ENCODE assay signal across 9 cellular contexts in genomic region chr7:65750511-65751344, GRCh38.
A peak's percentile ranks its signal among the peaks of the same experiment; 100 is the strongest.
DNase-seq lines count a peak whose midpoint lies in the region; ATAC-seq, FAIRE-seq and TF ChIP-seq lines count a peak whose summit lies in the region.
"Had no signal": no experiment of that assay in that cellular context is flagged by ENCODE, and none has a peak within 500 bp of the region (broad histone marks: within the 10 kb centered on the region; RNA-seq: fewer than 3 reads in every experiment).

No MANE protein-coding gene starts in this region.

- in situ Hi-C loops in HepG2 (cut with HindIII; ENCODE audit: extremely low pct_ligation_motif_present, low pct_unique_long_range_greater_than_20kb) = no loop called here

- DNase-seq in CD1c-positive myeloid dendritic cell (ENCODE audit: extremely low spot score) = peak; percentile 96
- peak; percentile 97 for DNase-seq in NCI-H69 (lab: John Stamatoyannopoulos, UW)
- DNase-seq in activated CD4-positive, alpha-beta T cell treated with anti-CD3 and anti-CD28 coated beads, Interleukin-2, amount 50 U/mL, for 1 hour = peak; percentile 84
- DNase-seq in dedifferentiated amniotic fluid mesenchymal stem cell (ENCODE audit: extremely low spot score) = peak; percentile 84
- peak; percentile 78 for DNase-seq in HepG2 (ENCODE audit: low spot score)
- peak; percentile 83 to 87 for DNase-seq in stimulated activated CD4-positive, alpha-beta T cell treated with anti-CD3 and anti-CD28 coated beads, Interleukin-2, amount 100 ng/mL, for 48 hours

- peaks cover 40% of the 10 kb centered on the region for H3K4me1 ChIP-seq in HepG2 (ENCODE audit: insufficient read depth, low read length)

- H4K20me1 ChIP-seq in HepG2 (ENCODE audit: insufficient read depth, low read length) = no peaks in the 10 kb centered on the region

- 2% methylated on average over 13 of the region's 69 CpGs for WGBS in HepG2 (ENCODE audit: low lambda C conversion rate)

- POLR2A ChIA-PET in HepG2 (lab: Yijun Ruan, JAX) = interaction anchor here (0.9 to 3.2 kb wide), 4 partner anchors 10 to 126 kb away, joined by 3 to 18 read pairs (median 8); no protein-coding TSS in a partner anchor

- H3K4me3 ChIP-seq in HepG2 (replicated peaks in 1 of 3; ENCODE audit: insufficient read depth in 1 of 3, low read depth in 2 of 3, low read length in 3 of 3) = peak overlapping the region; percentile 90 to 98 (median 94)

- H3K79me2 ChIP-seq in HepG2 (ENCODE audit: insufficient read depth, low read length) = peaks cover 40% of the 10 kb centered on the region

- peak overlapping the region; percentile 88 for H3K9ac ChIP-seq in HepG2 (ENCODE audit: insufficient read depth, low read depth, low read length)

- peaks cover 0 to 6% of the 10 kb centered on the region in 2 experiments; a peak in 1 of 5 replicates for H3K36me3 ChIP-seq in HepG2 (replicated peaks in 1 of 2; ENCODE audit: control insufficient read depth in 1 of 2, insufficient read depth in 2 of 2, low read length in 2 of 2)

- 0 out of 2 replicates have a peak, but pooled peaks have one; percentile 2 for TF ChIP-seq CTCF in HepG2 (CRISPR knock-in tag; IDR thresholded peaks at IDR 0.05)

- peak; percentile 100 for ATAC-seq in GM19397 (IDR thresholded peaks at IDR 0.05; ENCODE audit: unreplicated experiment)
- peak; percentile 96 for ATAC-seq in HG03558 (IDR thresholded peaks at IDR 0.05; ENCODE audit: extremely low read depth, unreplicated experiment)
- peak; percentile 100 for ATAC-seq in HepG2

- peak overlapping the region; percentile 89 for H2AFZ ChIP-seq in HepG2 (ENCODE audit: low read length)

- no TSS peak for BruUV-seq in HepG2 (replicated peaks; lab: Mats Ljungman, UMichigan)

- no peaks in the 10 kb centered on the region; a peak in 1 of 5 replicates for H3K27me3 ChIP-seq in HepG2 (ENCODE audit: control insufficient read depth in 1 of 2, insufficient read depth in 2 of 2, low read length in 2 of 2)

- H3K4me2 ChIP-seq in HepG2 (ENCODE audit: low read depth, low read length) = peak overlapping the region; percentile 89

- peak overlapping the region; percentile 89 for H3K27ac ChIP-seq in HepG2 (ENCODE audit: extremely low read length, insufficient read depth, low read length)

- intact Hi-C loops in HepG2 (cut with micrococcal nuclease; ENCODE audit: unreplicated experiment) = no loop called here

- H3K9me3 ChIP-seq in HepG2 (ENCODE audit: low read length) = no peaks in the 10 kb centered on the region

- TF ChIP-seq EP300 in HepG2 (IDR thresholded peaks at IDR 0.05; ENCODE audit: low read depth in 2 of 2, low read length in 2 of 2) (no peak), HepG2 (CRISPR knock-in tag; IDR thresholded peaks at IDR 0.05; ENCODE audit: borderline replicate concordance) (peak; percentile 3; the same call in 1 of the 2 replicates)

- TF ChIP-seq POLR2A in HepG2 (IDR thresholded peaks at IDR 0.05; ENCODE audit: insufficient read depth in 1 of 2, low read depth in 2 of 2, low read length in 2 of 2) = peak; percentile 87 to 91

- CTCF ChIA-PET in HepG2 (lab: Yijun Ruan, JAX; ENCODE audit: low intra/inter-chr PET ratio, low total read pairs) = no interaction called here

- TF ChIP-seq RAD21 in HepG2 (CRISPR knock-in tag; IDR thresholded peaks at IDR 0.05) = 0 out of 2 replicates have a peak, but pooled peaks have one; percentile 8

- FAIRE-seq in HepG2 (lab: Jason Lieb, UNC) = peak; percentile 8
- FAIRE-seq: islet of Langerhans had no signal

TF ChIP-seq in HepG2, 621 proteins besides CTCF, POLR2A, EP300 and RAD21 (continues in another document):
- TF ChIP-seq, protein P1, sequence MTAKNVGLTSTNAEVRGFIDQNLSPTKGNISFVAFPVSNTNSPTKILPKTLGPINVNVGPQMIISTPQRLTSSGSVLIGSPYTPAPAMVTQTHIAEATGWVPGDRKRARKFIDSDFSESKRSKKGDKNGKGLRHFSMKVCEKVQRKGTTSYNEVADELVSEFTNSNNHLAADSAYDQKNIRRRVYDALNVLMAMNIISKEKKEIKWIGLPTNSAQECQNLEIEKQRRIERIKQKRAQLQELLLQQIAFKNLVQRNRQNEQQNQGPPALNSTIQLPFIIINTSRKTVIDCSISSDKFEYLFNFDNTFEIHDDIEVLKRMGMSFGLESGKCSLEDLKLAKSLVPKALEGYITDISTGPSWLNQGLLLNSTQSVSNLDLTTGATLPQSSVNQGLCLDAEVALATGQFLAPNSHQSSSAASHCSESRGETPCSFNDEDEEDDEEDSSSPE (CRISPR knock-in tag; IDR thresholded peaks at IDR 0.05) = peak; percentile 77; the same call in 1 of the 2 replicates
- TF ChIP-seq SKI (IDR thresholded peaks at IDR 0.05; ENCODE audit: partially characterized antibody) (no peak), ZNF788 (CRISPR knock-in tag; IDR thresholded peaks at IDR 0.05; ENCODE audit: borderline replicate concordance) (no peak), ZC3H13 (CRISPR knock-in tag; IDR thresholded peaks at IDR 0.05) (no peak; the same call in 1 of the 2 replicates), ZNF781 (CRISPR knock-in tag; IDR thresholded peaks at IDR 0.05; ENCODE audit: borderline replicate concordance, not compliant biosample characterization) (no peak), PHF5A (CRISPR knock-in tag; IDR thresholded peaks at IDR 0.05; ENCODE audit: low read depth, unreplicated experiment) (no peak), KDM5B (CRISPR knock-in tag; IDR thresholded peaks at IDR 0.05; ENCODE audit: borderline replicate concordance) (peak; percentile 87), KDM4B (CRISPR knock-in tag; IDR thresholded peaks at IDR 0.05) (no peak), ZNF790 (CRISPR knock-in tag; IDR thresholded peaks at IDR 0.05; ENCODE audit: borderline replicate concordance) (peak; percentile 78; the same call in 1 of the 2 replicates), CHCHD3 (CRISPR knock-in tag; IDR thresholded peaks at IDR 0.05) (0 out of 2 replicates have a peak, but pooled peaks have one; percentile 57), ZNF296 (CRISPR knock-in tag; conservative IDR thresholded peaks at IDR 0.05) (no peak; the same call in 1 of the 2 replicates), DMTF1 (CRISPR knock-in tag; IDR thresholded peaks at IDR 0.05) (no peak), ONECUT2 (CRISPR knock-in tag; IDR thresholded peaks at IDR 0.05) (no peak), SMC3 (IDR thresholded peaks at IDR 0.05; ENCODE audit: low read length) (no peak), KLF11 (CRISPR knock-in tag; IDR thresholded peaks at IDR 0.05) (no peak), KLF13 (CRISPR knock-in tag; IDR thresholded peaks at IDR 0.05) (no peak), ZNF501 (CRISPR knock-in tag; IDR thresholded peaks at IDR 0.05) (peak; percentile 33; the same call in 1 of the 2 replicates), PHF8 (CRISPR knock-in tag; IDR thresholded peaks at IDR 0.05) (peak; percentile 89), ZNF264 (CRISPR knock-in tag; IDR thresholded peaks at IDR 0.05) (no peak), DPF2 (CRISPR knock-in tag; IDR thresholded peaks at IDR 0.05; ENCODE audit: borderline replicate concordance, low read depth) (no peak), ZBTB1 (CRISPR knock-in tag; IDR thresholded peaks at IDR 0.05; ENCODE audit: borderline replicate concordance) (no peak), ZNF274 (CRISPR knock-in tag; IDR thresholded peaks at IDR 0.05) (no peak), ZNF775 (CRISPR knock-in tag; IDR thresholded peaks at IDR 0.05; ENCODE audit: borderline replicate concordance) (no peak), ZNF530 (CRISPR knock-in tag; IDR thresholded peaks at IDR 0.05; ENCODE audit: low read depth) (no peak)
- TF ChIP-seq, protein P2, sequence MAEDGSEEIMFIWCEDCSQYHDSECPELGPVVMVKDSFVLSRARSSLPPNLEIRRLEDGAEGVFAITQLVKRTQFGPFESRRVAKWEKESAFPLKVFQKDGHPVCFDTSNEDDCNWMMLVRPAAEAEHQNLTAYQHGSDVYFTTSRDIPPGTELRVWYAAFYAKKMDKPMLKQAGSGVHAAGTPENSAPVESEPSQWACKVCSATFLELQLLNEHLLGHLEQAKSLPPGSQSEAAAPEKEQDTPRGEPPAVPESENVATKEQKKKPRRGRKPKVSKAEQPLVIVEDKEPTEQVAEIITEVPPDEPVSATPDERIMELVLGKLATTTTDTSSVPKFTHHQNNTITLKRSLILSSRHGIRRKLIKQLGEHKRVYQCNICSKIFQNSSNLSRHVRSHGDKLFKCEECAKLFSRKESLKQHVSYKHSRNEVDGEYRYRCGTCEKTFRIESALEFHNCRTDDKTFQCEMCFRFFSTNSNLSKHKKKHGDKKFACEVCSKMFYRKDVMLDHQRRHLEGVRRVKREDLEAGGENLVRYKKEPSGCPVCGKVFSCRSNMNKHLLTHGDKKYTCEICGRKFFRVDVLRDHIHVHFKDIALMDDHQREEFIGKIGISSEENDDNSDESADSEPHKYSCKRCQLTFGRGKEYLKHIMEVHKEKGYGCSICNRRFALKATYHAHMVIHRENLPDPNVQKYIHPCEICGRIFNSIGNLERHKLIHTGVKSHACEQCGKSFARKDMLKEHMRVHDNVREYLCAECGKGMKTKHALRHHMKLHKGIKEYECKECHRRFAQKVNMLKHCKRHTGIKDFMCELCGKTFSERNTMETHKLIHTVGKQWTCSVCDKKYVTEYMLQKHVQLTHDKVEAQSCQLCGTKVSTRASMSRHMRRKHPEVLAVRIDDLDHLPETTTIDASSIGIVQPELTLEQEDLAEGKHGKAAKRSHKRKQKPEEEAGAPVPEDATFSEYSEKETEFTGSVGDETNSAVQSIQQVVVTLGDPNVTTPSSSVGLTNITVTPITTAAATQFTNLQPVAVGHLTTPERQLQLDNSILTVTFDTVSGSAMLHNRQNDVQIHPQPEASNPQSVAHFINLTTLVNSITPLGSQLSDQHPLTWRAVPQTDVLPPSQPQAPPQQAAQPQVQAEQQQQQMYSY (CRISPR knock-in tag; IDR thresholded peaks at IDR 0.05) = peak; percentile 94

Comparison
In these comparisons a context has a peak if more than half of its experiments do, and no peak if none do; other contexts are left out.
1. Peak in every context shown above with its lines: DNase-seq, ATAC-seq, H3K4me3 ChIP-seq and H3K27ac ChIP-seq.